ENCODE assay signal across 18 cellular contexts in the genomic region with DNA sequence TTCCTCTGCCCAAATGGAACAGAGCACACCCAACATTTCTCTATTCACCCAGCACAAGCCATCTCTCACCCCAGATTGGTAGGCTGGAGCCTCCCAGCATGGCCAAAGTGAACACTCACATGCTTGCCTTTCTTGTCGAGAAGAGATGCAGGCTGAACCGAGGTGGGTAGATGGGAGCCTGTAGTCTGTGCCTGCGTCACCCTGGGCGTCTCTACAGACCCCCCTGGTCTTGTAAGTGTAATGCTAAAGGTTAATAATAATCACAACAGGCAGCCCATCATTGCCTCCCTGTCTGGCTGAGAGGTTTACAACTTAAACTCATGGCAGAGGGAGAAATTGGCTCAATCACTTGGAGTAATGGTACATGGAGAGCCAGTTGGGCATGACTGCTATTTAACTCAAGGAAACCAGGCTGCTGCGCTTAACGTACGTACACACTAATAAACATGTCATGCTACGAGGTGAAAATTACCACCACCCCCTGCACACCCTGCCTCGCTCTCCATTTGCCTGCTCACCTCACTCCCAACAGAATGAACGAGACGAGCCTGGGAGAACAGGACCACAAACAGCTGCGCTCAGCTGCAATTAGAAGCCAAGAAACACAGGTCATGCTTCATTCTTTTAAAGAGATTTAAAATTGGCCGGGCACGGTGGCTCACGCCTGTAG. TPM values are rescaled to one million over a fixed set of nuclear protein-coding genes. Genes with fewer than 3 reads are reported as not detected.
DNase-seq lines count a peak whose midpoint lies in the region; ATAC-seq lines count a peak whose summit lies in the region.
"Had no signal": no experiment of that assay in that cellular context is flagged by ENCODE, and none has a peak within 500 bp of the region (broad histone marks: within the 10 kb centered on the region; RNA-seq: fewer than 3 reads in every experiment).

No MANE protein-coding gene starts in this region.

- intact Hi-C loops in cardiac septum (cut with DNase I), result no loop called here

- H4K8ac ChIP-seq in mesenchymal stem cell (ENCODE audit: low read length) (peak overlapping the region; percentile 17), neuronal stem cell (ENCODE audit: low read depth, low read length) (no peak overlapping the region)

- H2BK5ac ChIP-seq in mesenchymal stem cell (ENCODE audit: low read depth, low read length, poor library complexity, severe bottlenecking) (no peak overlapping the region), neuronal stem cell (ENCODE audit: low read length) (no peak overlapping the region)

- no peak overlapping the region for H3K4me3 ChIP-seq in mesenchymal stem cell (ENCODE audit: insufficient read depth in 1 of 2, low read depth in 1 of 2, low read length in 2 of 2)
- no peak overlapping the region for H3K4me3 ChIP-seq in neuronal stem cell (ENCODE audit: low read length in 2 of 2)
- H3K4me3 ChIP-seq in stomach smooth muscle (ENCODE audit: low read length in 2 of 2), result no peak overlapping the region
- H3K4me3 ChIP-seq: GM12878 had no signal

- no peak overlapping the region for H4K91ac ChIP-seq in mesenchymal stem cell (ENCODE audit: low read length)
- H4K91ac ChIP-seq in neuronal stem cell (ENCODE audit: low read depth, low read length, poor library complexity), result no peak overlapping the region

- H2AFZ ChIP-seq in mesenchymal stem cell (ENCODE audit: low read depth, low read length) (no peak overlapping the region), neuronal stem cell (ENCODE audit: low read length) (no peak overlapping the region)

- H2BK15ac ChIP-seq in mesenchymal stem cell (ENCODE audit: low read depth, poor library complexity, severe bottlenecking) (no peak overlapping the region), neuronal stem cell (ENCODE audit: low read length) (no peak overlapping the region)

- H2BK12ac ChIP-seq in mesenchymal stem cell (ENCODE audit: low read length in 2 of 2), result no peak overlapping the region
- H2BK12ac ChIP-seq in neuronal stem cell (ENCODE audit: low read length), result no peak overlapping the region

- no peak overlapping the region for H3K4me2 ChIP-seq in mesenchymal stem cell (ENCODE audit: low read length, poor library complexity, severe bottlenecking)
- H3K4me2 ChIP-seq in neuronal stem cell (ENCODE audit: insufficient read depth, low read length, poor library complexity, severe bottlenecking), result no peak overlapping the region

- H3K27me3 ChIP-seq in mesenchymal stem cell (ENCODE audit: control insufficient read depth in 1 of 2, insufficient read depth in 1 of 2, low read length in 2 of 2) (peaks cover 42 to 45% of the 10 kb centered on the region in 2 experiments), neuronal stem cell (ENCODE audit: control insufficient read depth in 3 of 3, insufficient read depth in 3 of 3, low read depth in 1 of 3, low read length in 3 of 3) (no peaks in the 10 kb centered on the region), stomach smooth muscle (ENCODE audit: control insufficient read depth in 1 of 2, insufficient read depth in 2 of 2, low read length in 2 of 2) (no peaks in the 10 kb centered on the region)

- 45% methylated on average over 12 of the region's 15 CpGs for WGBS in mesenchymal stem cell
- WGBS in neuronal stem cell (ENCODE audit: extremely low coverage in 2 of 2, insufficient read length in 2 of 2, insufficient replicate concordance in 1 of 2), 2 donors, result no CpG with 5 or more reads among the region's 15 CpGs

- no peak for ATAC-seq in HG02884 (IDR thresholded peaks at IDR 0.05; ENCODE audit: unreplicated experiment)
- no peak for ATAC-seq in stimulated activated naive CD8-positive, alpha-beta T cell treated with anti-CD3 and anti-CD28 coated beads, Interleukin-15, Interleukin-2, amounts not matched to agents 100 U/mL and 50 U/mL, for 24 hours
- ATAC-seq: GM12878, HepG2 had no signal

- H3K23ac ChIP-seq in mesenchymal stem cell (ENCODE audit: low read length in 2 of 2), result no peak overlapping the region
- no peak overlapping the region for H3K23ac ChIP-seq in neuronal stem cell (ENCODE audit: low read depth, low read length, poor library complexity)

- H3K9me3 ChIP-seq in mesenchymal stem cell (ENCODE audit: control insufficient read depth, low read length) (no peaks in the 10 kb centered on the region), neuronal stem cell (replicated peaks in 1 of 2; ENCODE audit: control insufficient read depth in 2 of 2, insufficient read depth in 1 of 2, low read depth in 1 of 2, low read length in 2 of 2) (no peaks in the 10 kb centered on the region), stomach smooth muscle (ENCODE audit: control insufficient read depth in 2 of 2, low read length in 2 of 2) (no peaks in the 10 kb centered on the region)

- H3K27ac ChIP-seq in mesenchymal stem cell (ENCODE audit: low read length, poor library complexity, severe bottlenecking) (no peak overlapping the region), neuronal stem cell (replicated peaks; ENCODE audit: low read length) (no peak overlapping the region), stomach smooth muscle (ENCODE audit: low read length) (peak overlapping the region; percentile 58)

- H3K14ac ChIP-seq in mesenchymal stem cell (ENCODE audit: low read length in 2 of 2), result no peak overlapping the region
- no peak overlapping the region for H3K14ac ChIP-seq in neuronal stem cell (ENCODE audit: low read length)

- H3K36me3 ChIP-seq in mesenchymal stem cell (ENCODE audit: control insufficient read depth in 1 of 2, insufficient read depth in 2 of 2, low read depth in 1 of 2, low read length in 2 of 2) (no peaks in the 10 kb centered on the region), neuronal stem cell (replicated peaks in 1 of 2; ENCODE audit: control insufficient read depth in 2 of 2, insufficient read depth in 2 of 2, low read length in 2 of 2) (no peaks in the 10 kb centered on the region), stomach smooth muscle (ENCODE audit: control insufficient read depth in 2 of 2, insufficient read depth in 2 of 2, low read length in 2 of 2) (no peaks in the 10 kb centered on the region)

- DNase-seq in NCI-H69 (lab: John Stamatoyannopoulos, UW) (peak; percentile 59), mesenchymal stem cell (no peak), neuronal stem cell (ENCODE audit: low spot score) (no peak), NCI-H1092 (lab: John Stamatoyannopoulos, UW) (no peak), cardiac septum (ENCODE audit: low spot score) (no peak)
- no peak for DNase-seq in stimulated activated naive CD8-positive, alpha-beta T cell treated with anti-CD3 and anti-CD28 coated beads, Interleukin-15, Interleukin-2, amounts not matched to agents 100 U/mL and 50 U/mL, for 24 hours
- DNase-seq: C1 segment of cervical spinal cord; Calu3; CD4-positive, alpha-beta T cell; DMS 273 treated with DMSO at 0.1 percent for 48 hours; DMS79; GOT3; H9 had no signal

- H3K18ac ChIP-seq in mesenchymal stem cell (ENCODE audit: low read depth in 1 of 2, low read length in 2 of 2) (no peak overlapping the region), neuronal stem cell (ENCODE audit: low read length) (peak overlapping the region; percentile 2)

- H2BK120ac ChIP-seq in mesenchymal stem cell (ENCODE audit: low read depth, low read length) (no peak overlapping the region), neuronal stem cell (ENCODE audit: low read depth, low read length) (no peak overlapping the region)

- no peak overlapping the region for H3K4ac ChIP-seq in mesenchymal stem cell (ENCODE audit: low read depth in 1 of 2, low read length in 2 of 2)
- H3K4ac ChIP-seq in neuronal stem cell (ENCODE audit: low read length), result no peak overlapping the region

- H3K9ac ChIP-seq in mesenchymal stem cell (ENCODE audit: low read length) (no peak overlapping the region), neuronal stem cell (ENCODE audit: low read depth, low read length, poor library complexity) (no peak overlapping the region), stomach smooth muscle (ENCODE audit: low read length in 2 of 2) (no peak overlapping the region)

- H3K4me1 ChIP-seq in mesenchymal stem cell (ENCODE audit: control insufficient read depth, insufficient read depth, low read depth, low read length) (no peaks in the 10 kb centered on the region), neuronal stem cell (ENCODE audit: control insufficient read depth in 2 of 2, insufficient read depth in 1 of 2, low read depth in 1 of 2, low read length in 2 of 2) (peaks cover 14 to 16% of the 10 kb centered on the region in 2 donors), stomach smooth muscle (ENCODE audit: control insufficient read depth, insufficient read depth, low read length) (peaks cover 10% of the 10 kb centered on the region)

- H2AK5ac ChIP-seq in mesenchymal stem cell (ENCODE audit: low read length, severe bottlenecking), result no peak overlapping the region
- peak overlapping the region; percentile 7 for H2AK5ac ChIP-seq in neuronal stem cell (ENCODE audit: low read depth, low read length)

- H3K79me1 ChIP-seq in mesenchymal stem cell (replicated peaks; ENCODE audit: low read length, poor library complexity, severe bottlenecking) (no peaks in the 10 kb centered on the region), neuronal stem cell (ENCODE audit: low read depth, low read length) (no peaks in the 10 kb centered on the region)

RNA-seq across cellular contexts. Expression of a gene that starts 9.1 kb away (rescaled TPM):
- polyA plus RNA-seq in mesenchymal stem cell (2013, experiment 1 of 2), result 2.4 TPM
- polyA plus RNA-seq in mesenchymal stem cell (2013, experiment 2 of 2), result 2.1 TPM
- 18.2 TPM for polyA plus RNA-seq in neuronal stem cell (2013, experiment 1 of 2)
- polyA plus RNA-seq in neuronal stem cell (2013, experiment 2 of 2), result 19.2 TPM
- 25.4 TPM for total RNA-seq in cardiac septum
- total RNA-seq: Calu3, G401, H9, HepG2 had no signal
- polyA plus RNA-seq: GM12878, HepG2 had no signal
